Comparison of ENCODE assay signal across 9 cellular contexts in the genomic region with DNA sequence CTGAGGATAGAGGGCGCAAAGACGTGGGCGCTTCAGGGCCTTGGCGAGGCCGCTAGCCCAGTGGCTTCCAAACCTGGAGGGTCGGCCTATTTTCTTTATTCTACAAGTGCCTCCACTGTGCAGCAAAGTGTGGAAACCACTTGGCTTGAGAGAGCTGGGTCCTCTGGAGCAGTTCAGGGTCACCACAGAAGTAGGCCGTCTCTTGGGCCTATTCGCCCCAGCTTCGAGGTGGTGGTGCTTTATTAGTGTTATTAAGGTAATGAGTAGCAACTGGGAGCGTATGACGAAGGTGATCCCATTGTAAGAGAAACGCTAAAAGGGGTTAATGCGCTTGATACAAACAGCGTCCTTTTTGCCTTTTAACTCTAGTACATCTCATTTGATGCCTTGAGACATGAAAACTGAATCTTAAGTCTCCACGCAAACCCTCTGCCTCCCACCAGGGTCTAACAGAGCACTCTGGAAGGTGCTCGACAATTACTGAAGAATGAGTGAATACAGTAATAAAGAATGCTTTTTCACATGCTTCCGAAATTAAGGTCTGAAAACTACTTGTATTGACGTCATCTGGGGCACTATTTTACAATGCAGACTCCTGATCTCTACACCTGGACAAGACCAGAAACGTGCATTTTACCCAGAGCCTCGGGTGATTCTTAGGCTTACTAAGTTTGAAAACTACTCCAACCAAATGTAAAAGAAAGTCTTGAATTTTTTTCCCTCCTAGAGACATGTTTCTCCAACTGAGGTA. TPM values are rescaled to one million over a fixed set of nuclear protein-coding genes. Genes with fewer than 3 reads are reported as not detected.
A peak's percentile ranks its signal among the peaks of the same experiment; 100 is the strongest.
DNase-seq lines count a peak whose midpoint lies in the region; ATAC-seq and TF ChIP-seq lines count a peak whose summit lies in the region.
"Had no signal": no experiment of that assay in that cellular context is flagged by ENCODE, and none has a peak within 500 bp of the region (broad histone marks: within the 10 kb centered on the region; RNA-seq: fewer than 3 reads in every experiment).

No MANE protein-coding gene starts in this region.

- H4K20me1 ChIP-seq in smooth muscle cell (ENCODE audit: low read depth) = no peaks in the 10 kb centered on the region

- H3K27me3 Mint-ChIP-seq in activated B cell treated with CpG ODN at 0.5 μM for 24 hours = no peaks in the 10 kb centered on the region

- WGBS in smooth muscle cell (ENCODE audit: low lambda C conversion rate) = 54% methylated on average over 20 of the region's 20 CpGs

- CTCF ChIA-PET in activated B cell treated with CpG ODN at 0.5 μM for 24 hours (lab: Charles Lee) = interaction anchor here (0.9 kb wide), 1 partner anchor 49 kb away, joined by 3 read pairs; no protein-coding TSS in a partner anchor

- H3K4me3 ChIP-seq in GM12875 (ENCODE audit: low read depth, low read length) (peak overlapping the region; percentile 85), right atrium auricular region (peak overlapping the region; percentile 91 to 93), smooth muscle cell (peak overlapping the region; percentile 65)

- H3F3A ChIP-seq in smooth muscle cell (ENCODE audit: low read depth) = no peaks in the 10 kb centered on the region

- no peaks in the 10 kb centered on the region for H3K9me3 Mint-ChIP-seq in activated B cell treated with CpG ODN at 0.5 μM for 24 hours

- TF ChIP-seq CTCF in GM12875 (IDR thresholded peaks at IDR 0.05; ENCODE audit: borderline replicate concordance, insufficient read depth, low read depth, low read length) (no peak), activated B cell treated with CpG ODN at 0.5 μM for 24 hours (IDR thresholded peaks at IDR 0.05) (no peak), right atrium auricular region (IDR thresholded peaks at IDR 0.05) (no peak), smooth muscle cell (IDR thresholded peaks at IDR 0.05; ENCODE audit: borderline replicate concordance, insufficient read depth, poor library complexity, severe bottlenecking) (no peak)

- H3K9ac ChIP-seq in smooth muscle cell (ENCODE audit: low read depth) = no peak overlapping the region

- POLR2A ChIA-PET in activated B cell treated with CpG ODN at 0.5 μM for 24 hours (lab: Charles Lee) = interaction anchor here (0.5 to 6.0 kb wide), 35 partner anchors 11 to 1058 kb away, joined by 3 to 144 read pairs (median 5); a partner anchor contains a TSS

- ATAC-seq in HG02884 (IDR thresholded peaks at IDR 0.05; ENCODE audit: unreplicated experiment) (peak; percentile 26), activated B cell treated with CpG ODN at 0.5 μM for 24 hours (ENCODE audit: low read depth) (no peak), GM18502 (IDR thresholded peaks at IDR 0.05; ENCODE audit: poor library complexity, unreplicated experiment) (no peak), HG02938 (IDR thresholded peaks at IDR 0.05; ENCODE audit: unreplicated experiment) (no peak)

- intact Hi-C loops in activated B cell treated with CpG ODN at 0.5 μM for 24 hours (cut with micrococcal nuclease) = loop anchor here (1.0 to 5.0 kb wide), 6 partner anchors 10 to 491 kb away; a partner anchor contains a TSS

- no peaks in the 10 kb centered on the region for H3K27me3 ChIP-seq in right atrium auricular region
- peaks cover 53% of the 10 kb centered on the region for H3K27me3 ChIP-seq in smooth muscle cell (ENCODE audit: low read depth)

- H3K4me2 ChIP-seq in smooth muscle cell = peak overlapping the region; percentile 95

- H2AFZ ChIP-seq in smooth muscle cell (ENCODE audit: low read depth) = peak overlapping the region; percentile 86

- H3K4me1 ChIP-seq in right atrium auricular region (peaks cover 0 to 9% of the 10 kb centered on the region in 2 donors), smooth muscle cell (ENCODE audit: low read depth) (peaks cover 8% of the 10 kb centered on the region)

- peak overlapping the region; percentile 90 for H3K27ac ChIP-seq in right atrium auricular region
- no peak overlapping the region for H3K27ac ChIP-seq in smooth muscle cell (ENCODE audit: low read depth)
- H3K27ac ChIP-seq: SK-N-MC had no signal

- H3K36me3 Mint-ChIP-seq in activated B cell treated with CpG ODN at 0.5 μM for 24 hours (ENCODE audit: low read depth) = peaks cover 1% of the 10 kb centered on the region

- no peak for DNase-seq in activated B cell treated with CpG ODN at 0.5 μM for 24 hours
- DNase-seq in right atrium auricular region (ENCODE audit: low spot score) = no peak
- no peak for DNase-seq in smooth muscle cell (lab: John Stamatoyannopoulos, UW; ENCODE audit: unreplicated experiment)
- DNase-seq in putamen (ENCODE audit: low spot score) = no peak

- H3K9me3 ChIP-seq in right atrium auricular region (no peaks in the 10 kb centered on the region), smooth muscle cell (replicated peaks; ENCODE audit: low read depth) (no peaks in the 10 kb centered on the region)

- H3K4me3 Mint-ChIP-seq in activated B cell treated with CpG ODN at 0.5 μM for 24 hours = peak overlapping the region; percentile 85

- no peaks in the 10 kb centered on the region for H3K36me3 ChIP-seq in right atrium auricular region
- H3K36me3 ChIP-seq in smooth muscle cell (ENCODE audit: low read depth) = no peaks in the 10 kb centered on the region

- peak overlapping the region; percentile 92 for H3K27ac Mint-ChIP-seq in activated B cell treated with CpG ODN at 0.5 μM for 24 hours

- H3K79me2 ChIP-seq in smooth muscle cell (ENCODE audit: low read depth) = no peaks in the 10 kb centered on the region

- peaks cover 65% of the 10 kb centered on the region for H3K4me1 Mint-ChIP-seq in activated B cell treated with CpG ODN at 0.5 μM for 24 hours

RNA-seq across cellular contexts. Expression of a gene that starts 0.6 kb away (rescaled TPM):
- total RNA-seq in activated B cell treated with CpG ODN at 0.5 μM for 24 hours (73.9 and 91.2 TPM in 2 replicates), right atrium auricular region (10 to 100 TPM in 1 of 2 donors, 1 to 10 TPM in 1; 6.4 to 13.5 TPM), smooth muscle cell (0.94 and 3.2 TPM in 2 replicates)
- 0.45 and 1.1 TPM in 2 replicates for polyA plus RNA-seq in smooth muscle cell
